In the genomic region with DNA sequence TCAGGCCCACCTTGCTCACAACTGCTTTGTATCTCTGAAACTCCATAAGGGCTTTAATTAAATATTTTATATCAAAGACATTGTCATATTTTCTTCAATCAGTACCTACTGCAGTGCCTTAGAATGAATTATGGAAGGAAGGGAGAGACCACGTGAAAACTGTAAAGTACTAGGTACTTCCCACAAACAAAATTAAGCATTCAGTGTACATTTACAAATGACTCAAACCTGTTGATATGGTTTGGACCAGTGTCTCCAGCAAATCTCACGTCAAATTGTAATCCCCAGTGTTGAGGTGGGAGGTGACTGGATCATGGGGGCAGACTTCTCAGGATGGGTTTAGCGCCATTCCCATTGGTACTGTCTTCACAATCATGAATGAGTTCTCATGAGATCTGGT, we compare ENCODE assay signal across 6 cellular contexts.
"Had no signal": no experiment of that assay in that cellular context is flagged by ENCODE, and none has a peak within 500 bp of the region (broad histone marks: within the 10 kb centered on the region; RNA-seq: fewer than 3 reads in every experiment).

No MANE protein-coding gene starts in this region.

- DNase-seq: H9, HCEC 1CT, IMR-90, KG1 had no signal

- ATAC-seq: GM23338, K562 had no signal

- H3K4me3 ChIP-seq: GM23338, K562 had no signal
